In the genomic region with DNA sequence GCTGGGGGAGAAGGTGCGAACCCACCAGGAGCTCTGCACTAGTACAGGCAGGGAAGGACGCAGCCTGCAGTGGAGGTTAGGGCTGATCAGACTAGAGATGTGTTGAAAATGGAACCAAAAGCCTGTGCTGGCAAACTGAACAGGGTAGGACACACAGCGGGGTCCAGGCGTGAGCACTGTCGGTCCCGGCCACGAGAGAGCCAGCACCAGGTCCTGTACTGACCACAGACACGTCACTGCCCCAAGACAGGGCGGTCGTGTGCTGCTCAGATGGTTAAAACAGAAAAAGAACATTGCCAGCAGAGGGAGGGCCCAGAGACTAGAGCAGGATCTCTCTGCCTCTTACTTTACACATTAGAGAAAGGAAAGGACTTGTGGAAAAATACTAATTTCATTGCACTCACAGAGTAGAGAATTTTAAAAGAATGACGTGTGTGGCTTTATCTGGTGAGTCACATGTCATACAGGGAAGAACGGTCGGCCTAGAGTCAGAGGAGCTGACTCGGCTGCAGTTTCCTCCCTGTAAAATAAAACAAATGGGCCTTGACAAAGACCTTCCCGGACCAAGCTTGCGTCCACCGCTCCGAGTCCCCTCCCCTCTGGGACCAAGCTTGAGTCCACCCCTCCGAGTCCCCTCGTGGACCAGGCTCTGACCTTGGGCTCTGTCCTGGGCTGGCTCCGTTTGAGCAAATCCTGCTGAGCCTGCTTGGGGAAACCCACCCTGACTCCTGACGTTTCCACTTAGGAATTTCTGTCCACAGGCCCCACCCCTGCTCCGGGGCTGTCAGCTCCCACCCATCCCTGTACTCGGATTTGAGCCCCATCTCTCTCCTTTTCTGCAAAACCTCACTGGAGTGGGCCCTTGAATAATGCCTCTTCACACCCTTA, we compare ENCODE assay signal across 8 cellular contexts. TPM values are rescaled to one million over a fixed set of nuclear protein-coding genes. Genes with fewer than 3 reads are reported as not detected.
DNase-seq lines count a peak whose midpoint lies in the region; ATAC-seq and TF ChIP-seq lines count a peak whose summit lies in the region.

No MANE protein-coding gene starts in this region.

- H3K4me1 ChIP-seq in HUES48 (ENCODE audit: control insufficient read depth, insufficient read depth, low read length), result no peaks in the 10 kb centered on the region
- peaks cover 0 to 44% (median 33%) of the 10 kb centered on the region in 4 donors for H3K4me1 ChIP-seq in sigmoid colon

- ATAC-seq in HG03135 (IDR thresholded peaks at IDR 0.05; ENCODE audit: unreplicated experiment) (no peak), GM18517 (IDR thresholded peaks at IDR 0.05; ENCODE audit: unreplicated experiment) (no peak)

- H3K9me3 ChIP-seq in HUES48 (ENCODE audit: control insufficient read depth, insufficient read depth, low read length) (no peaks in the 10 kb centered on the region), sigmoid colon (no peaks in the 10 kb centered on the region)

- intact Hi-C loops in sigmoid colon (cut with DNase I), result loop anchor here (2.0 kb wide), 1 partner anchor 19 kb away; no protein-coding TSS in a partner anchor

- H3K4me3 ChIP-seq in HUES48 (ENCODE audit: low read depth, low read length) (no peak overlapping the region), sigmoid colon (peak overlapping the region; percentile 26 to 49 (median 46))

- H3K27ac ChIP-seq in HUES48 (ENCODE audit: low read depth, low read length) (peak overlapping the region; percentile 46), angular gyrus (ENCODE audit: low read depth, low read length) (peak overlapping the region; percentile 94), sigmoid colon (peak overlapping the region; percentile 89 to 97 (median 91))

- WGBS in sigmoid colon, 2 donors, result 43 to 64% methylated on average over 24 of the region's 24 CpGs

- no peak for TF ChIP-seq POLR2A in sigmoid colon (IDR thresholded peaks at IDR 0.05)

- DNase-seq in EH (ENCODE audit: low read depth), result peak; percentile 96
- DNase-seq in hepatic stellate cell (ENCODE audit: low spot score), result peak; percentile 87
- DNase-seq in sigmoid colon, result peak; percentile 86
- DNase-seq in NCI-H446 (lab: John Stamatoyannopoulos, UW), result no peak

- no peak overlapping the region for H3K9ac ChIP-seq in HUES48 (ENCODE audit: low read depth, low read length)

- no peak for TF ChIP-seq EP300 in sigmoid colon (IDR thresholded peaks at IDR 0.05)

- TF ChIP-seq CTCF in sigmoid colon (IDR thresholded peaks at IDR 0.05), result peak in 2 of 4 experiments; percentile 9 to 22

- H3K27me3 ChIP-seq in HUES48 (ENCODE audit: control insufficient read depth, insufficient read depth, low read length) (no peaks in the 10 kb centered on the region), sigmoid colon (no peaks in the 10 kb centered on the region)

- H3K36me3 ChIP-seq in HUES48 (ENCODE audit: control insufficient read depth, insufficient read depth, low read length), result peaks cover 10% of the 10 kb centered on the region; the same call in 1 of the 2 replicates
- H3K36me3 ChIP-seq in sigmoid colon, result peaks cover 0 to 30% (median 6%) of the 10 kb centered on the region in 4 donors

RNA-seq across cellular contexts. Expression of a gene that starts 16.7 kb away (rescaled TPM):
- 100 to 1,000 TPM in 1 of 4 donors, 10 to 100 TPM in 3; 35.7 to 104 (median 77.1) TPM for total RNA-seq in sigmoid colon
- polyA plus RNA-seq in sigmoid colon, result 100 to 1,000 TPM in 2 of 3 donors, 10 to 100 TPM in 1; 47.4 to 114 (median 111) TPM

RNA-seq across cellular contexts. Expression of a gene that starts 22.1 kb away (rescaled TPM):
- 10 to 100 TPM; 20.5 to 28.4 (median 23.9) TPM for total RNA-seq in sigmoid colon
- polyA plus RNA-seq in sigmoid colon, result 10 to 100 TPM; 10.4 to 18.4 (median 10.8) TPM

RNA-seq across cellular contexts. Expression of a gene that starts 39.0 kb away (rescaled TPM):
- total RNA-seq in sigmoid colon, result 1,000 to 10,000 TPM; 4,404 to 6,289 (median 5,620) TPM
- 1,000 to 10,000 TPM; 1,874 to 3,184 (median 2,304) TPM for polyA plus RNA-seq in sigmoid colon

RNA-seq across cellular contexts. Expression of a gene that starts 58.9 kb away (rescaled TPM):
- total RNA-seq in sigmoid colon, result 1 to 10 TPM; 2.3 to 8.2 (median 3.1) TPM
- 1 to 10 TPM in 2 of 3 donors, under 1 TPM in 1; 0.92 to 3.0 (median 1.3) TPM for polyA plus RNA-seq in sigmoid colon

Comparison
In these comparisons a context has a peak if more than half of its experiments do, and no peak if none do; other contexts are left out.
1. DNase-seq: peak in EH (single experiment), hepatic stellate cell (single experiment) and sigmoid colon (single experiment); none in NCI-H446 (0 of 2).
2. Peak in every context shown above with its lines, with median percentiles within 50 percentile points of each other: H3K27ac ChIP-seq.